1 cellular context compared by ENCODE assay signal in the genomic region with DNA sequence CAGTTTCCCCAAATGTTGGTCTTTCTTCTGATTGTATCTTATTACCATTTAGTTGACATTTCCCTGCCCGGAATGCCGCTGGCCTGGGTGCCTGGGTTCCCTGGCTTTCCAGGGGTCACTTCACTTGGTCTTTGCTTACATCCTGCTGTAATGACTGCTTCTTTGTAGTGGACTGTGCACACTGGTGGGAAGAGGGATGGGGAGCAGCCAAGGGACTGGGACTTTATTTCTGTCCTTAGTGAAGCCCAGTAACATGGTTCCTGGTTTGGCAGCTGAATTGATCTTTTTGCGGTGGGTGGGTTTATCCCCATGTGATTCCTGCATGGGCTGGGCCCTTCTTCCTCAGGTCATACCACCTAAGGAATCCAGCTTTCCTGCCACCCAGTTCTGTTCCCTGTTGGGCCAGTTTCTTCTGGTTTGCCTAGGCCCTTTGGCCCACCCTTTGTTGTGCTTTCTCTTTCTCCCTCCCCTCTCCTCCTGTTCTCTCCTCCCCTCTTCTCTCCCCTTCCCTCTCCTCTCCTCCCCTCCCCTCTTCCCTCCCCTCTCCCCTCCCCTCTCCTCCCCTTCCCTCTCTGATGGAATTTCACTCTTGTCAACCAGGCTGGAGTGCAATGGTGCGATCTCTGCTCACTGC.
A peak's percentile ranks its signal among the peaks of the same experiment; 100 is the strongest.
TF ChIP-seq lines count a peak whose summit lies in the region.

No MANE protein-coding gene starts in this region.

TF ChIP-seq in HepG2, 621 proteins besides CTCF, POLR2A, EP300 and RAD21 (continued from another document):
- TF ChIP-seq SAP130 (CRISPR knock-in tag; IDR thresholded peaks at IDR 0.05; ENCODE audit: low read depth) (0 out of 2 replicates have a peak, but pooled peaks have one; percentile 2), PAX8 (CRISPR knock-in tag; IDR thresholded peaks at IDR 0.05; ENCODE audit: borderline replicate concordance) (no peak), MATR3 (CRISPR knock-in tag; IDR thresholded peaks at IDR 0.05) (no peak), ISX (CRISPR knock-in tag; conservative IDR thresholded peaks at IDR 0.05) (no peak), U2AF1 (optimal IDR thresholded peaks at IDR 0.05; ENCODE audit: low read depth, low read length) (no peak), CHD2 (IDR thresholded peaks at IDR 0.05; ENCODE audit: low read depth, low read length) (no peak), ZNF7 (CRISPR knock-in tag; IDR thresholded peaks at IDR 0.05) (no peak), MXI1 (IDR thresholded peaks at IDR 0.05; ENCODE audit: borderline replicate concordance, low read depth, low read length) (no peak), ATRX (CRISPR knock-in tag; IDR thresholded peaks at IDR 0.05; ENCODE audit: borderline replicate concordance) (no peak), DPF2 (CRISPR knock-in tag; IDR thresholded peaks at IDR 0.05; ENCODE audit: borderline replicate concordance, low read depth) (no peak), NR2C2 (CRISPR knock-in tag; IDR thresholded peaks at IDR 0.05; ENCODE audit: borderline replicate concordance) (no peak), NR2F6 (IDR thresholded peaks at IDR 0.05) (no peak), NR2F6 (CRISPR knock-in tag; IDR thresholded peaks at IDR 0.05) (0 out of 2 replicates have a peak, but pooled peaks have one; percentile 15), ZNF350 (CRISPR knock-in tag; IDR thresholded peaks at IDR 0.05; ENCODE audit: borderline replicate concordance, low read depth) (no peak), NR2F2 (IDR thresholded peaks at IDR 0.05; ENCODE audit: borderline replicate concordance, low read depth) (no peak), HOXD1 (CRISPR knock-in tag; IDR thresholded peaks at IDR 0.05) (no peak), KLF12 (CRISPR knock-in tag; IDR thresholded peaks at IDR 0.05; ENCODE audit: borderline replicate concordance) (no peak), ZNF569 (CRISPR knock-in tag; IDR thresholded peaks at IDR 0.05; ENCODE audit: borderline replicate concordance) (no peak), RBM22 (optimal IDR thresholded peaks at IDR 0.05; ENCODE audit: low read length) (peak; percentile 95), CBX2 (IDR thresholded peaks at IDR 0.05; ENCODE audit: low read depth, low read length) (no peak), CBX2 (CRISPR knock-in tag; IDR thresholded peaks at IDR 0.05; ENCODE audit: low read depth) (no peak), GATA4 (IDR thresholded peaks at IDR 0.05; ENCODE audit: borderline replicate concordance, low read depth) (no peak), NR1H2 (CRISPR knock-in tag; IDR thresholded peaks at IDR 0.05; ENCODE audit: borderline replicate concordance, low read depth) (no peak), ZNF572 (CRISPR knock-in tag; IDR thresholded peaks at IDR 0.05) (no peak)
- TF ChIP-seq, protein P1, sequence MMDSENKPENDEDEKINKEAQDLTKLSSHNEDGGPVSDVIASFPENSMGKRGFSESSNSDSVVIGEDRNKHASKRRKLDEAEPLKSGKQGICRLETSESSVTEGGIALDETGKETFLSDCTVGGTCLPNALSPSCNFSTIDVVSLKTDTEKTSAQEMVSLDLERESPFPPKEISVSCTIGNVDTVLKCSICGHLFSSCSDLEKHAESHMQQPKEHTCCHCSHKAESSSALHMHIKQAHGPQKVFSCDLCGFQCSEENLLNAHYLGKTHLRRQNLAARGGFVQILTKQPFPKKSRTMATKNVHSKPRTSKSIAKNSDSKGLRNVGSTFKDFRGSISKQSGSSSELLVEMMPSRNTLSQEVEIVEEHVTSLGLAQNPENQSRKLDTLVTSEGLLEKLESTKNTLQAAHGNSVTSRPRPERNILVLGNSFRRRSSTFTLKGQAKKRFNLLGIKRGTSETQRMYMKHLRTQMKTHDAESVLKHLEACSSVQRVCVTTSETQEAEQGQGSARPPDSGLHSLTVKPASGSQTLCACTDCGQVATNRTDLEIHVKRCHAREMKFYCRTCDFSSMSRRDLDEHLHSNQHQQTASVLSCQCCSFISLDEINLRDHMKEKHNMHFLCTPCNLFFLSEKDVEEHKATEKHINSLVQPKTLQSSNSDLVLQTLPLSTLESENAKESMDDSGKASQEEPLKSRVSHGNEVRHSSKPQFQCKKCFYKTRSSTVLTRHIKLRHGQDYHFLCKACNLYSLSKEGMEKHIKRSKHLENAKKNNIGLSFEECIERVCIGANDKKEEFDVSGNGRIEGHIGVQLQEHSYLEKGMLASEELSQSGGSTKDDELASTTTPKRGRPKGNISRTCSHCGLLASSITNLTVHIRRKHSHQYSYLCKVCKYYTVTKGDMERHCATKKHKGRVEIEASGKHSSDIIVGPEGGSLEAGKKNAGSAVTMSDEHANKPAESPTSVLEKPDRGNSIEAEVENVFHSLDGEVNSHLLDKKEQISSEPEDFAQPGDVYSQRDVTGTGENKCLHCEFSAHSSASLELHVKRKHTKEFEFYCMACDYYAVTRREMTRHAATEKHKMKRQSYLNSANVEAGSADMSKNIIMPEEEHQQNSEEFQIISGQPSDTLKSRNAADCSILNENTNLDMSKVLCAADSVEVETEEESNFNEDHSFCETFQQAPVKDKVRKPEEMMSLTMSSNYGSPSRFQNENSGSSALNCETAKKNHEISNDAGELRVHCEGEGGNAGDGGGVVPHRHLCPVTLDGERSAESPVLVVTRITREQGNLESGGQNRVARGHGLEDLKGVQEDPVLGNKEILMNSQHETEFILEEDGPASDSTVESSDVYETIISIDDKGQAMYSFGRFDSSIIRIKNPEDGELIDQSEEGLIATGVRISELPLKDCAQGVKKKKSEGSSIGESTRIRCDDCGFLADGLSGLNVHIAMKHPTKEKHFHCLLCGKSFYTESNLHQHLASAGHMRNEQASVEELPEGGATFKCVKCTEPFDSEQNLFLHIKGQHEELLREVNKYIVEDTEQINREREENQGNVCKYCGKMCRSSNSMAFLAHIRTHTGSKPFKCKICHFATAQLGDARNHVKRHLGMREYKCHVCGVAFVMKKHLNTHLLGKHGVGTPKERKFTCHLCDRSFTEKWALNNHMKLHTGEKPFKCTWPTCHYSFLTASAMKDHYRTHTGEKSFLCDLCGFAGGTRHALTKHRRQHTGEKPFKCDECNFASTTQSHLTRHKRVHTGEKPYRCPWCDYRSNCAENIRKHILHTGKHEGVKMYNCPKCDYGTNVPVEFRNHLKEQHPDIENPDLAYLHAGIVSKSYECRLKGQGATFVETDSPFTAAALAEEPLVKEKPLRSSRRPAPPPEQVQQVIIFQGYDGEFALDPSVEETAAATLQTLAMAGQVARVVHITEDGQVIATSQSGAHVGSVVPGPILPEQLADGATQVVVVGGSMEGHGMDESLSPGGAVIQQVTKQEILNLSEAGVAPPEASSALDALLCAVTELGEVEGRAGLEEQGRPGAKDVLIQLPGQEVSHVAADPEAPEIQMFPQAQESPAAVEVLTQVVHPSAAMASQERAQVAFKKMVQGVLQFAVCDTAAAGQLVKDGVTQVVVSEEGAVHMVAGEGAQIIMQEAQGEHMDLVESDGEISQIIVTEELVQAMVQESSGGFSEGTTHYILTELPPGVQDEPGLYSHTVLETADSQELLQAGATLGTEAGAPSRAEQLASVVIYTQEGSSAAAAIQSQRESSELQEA (CRISPR knock-in tag; IDR thresholded peaks at IDR 0.05; ENCODE audit: not compliant biosample characterization): no peak
- TF ChIP-seq, protein P2, sequence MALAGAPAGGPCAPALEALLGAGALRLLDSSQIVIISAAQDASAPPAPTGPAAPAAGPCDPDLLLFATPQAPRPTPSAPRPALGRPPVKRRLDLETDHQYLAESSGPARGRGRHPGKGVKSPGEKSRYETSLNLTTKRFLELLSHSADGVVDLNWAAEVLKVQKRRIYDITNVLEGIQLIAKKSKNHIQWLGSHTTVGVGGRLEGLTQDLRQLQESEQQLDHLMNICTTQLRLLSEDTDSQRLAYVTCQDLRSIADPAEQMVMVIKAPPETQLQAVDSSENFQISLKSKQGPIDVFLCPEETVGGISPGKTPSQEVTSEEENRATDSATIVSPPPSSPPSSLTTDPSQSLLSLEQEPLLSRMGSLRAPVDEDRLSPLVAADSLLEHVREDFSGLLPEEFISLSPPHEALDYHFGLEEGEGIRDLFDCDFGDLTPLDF (CRISPR knock-in tag; IDR thresholded peaks at IDR 0.05): no peak
- TF ChIP-seq, protein P3, sequence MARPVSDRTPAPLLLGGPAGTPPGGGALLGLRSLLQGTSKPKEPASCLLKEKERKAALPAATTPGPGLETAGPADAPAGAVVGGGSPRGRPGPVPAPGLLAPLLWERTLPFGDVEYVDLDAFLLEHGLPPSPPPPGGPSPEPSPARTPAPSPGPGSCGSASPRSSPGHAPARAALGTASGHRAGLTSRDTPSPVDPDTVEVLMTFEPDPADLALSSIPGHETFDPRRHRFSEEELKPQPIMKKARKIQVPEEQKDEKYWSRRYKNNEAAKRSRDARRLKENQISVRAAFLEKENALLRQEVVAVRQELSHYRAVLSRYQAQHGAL (CRISPR knock-in tag; IDR thresholded peaks at IDR 0.05; ENCODE audit: not compliant biosample characterization): no peak
- TF ChIP-seq, protein P4, sequence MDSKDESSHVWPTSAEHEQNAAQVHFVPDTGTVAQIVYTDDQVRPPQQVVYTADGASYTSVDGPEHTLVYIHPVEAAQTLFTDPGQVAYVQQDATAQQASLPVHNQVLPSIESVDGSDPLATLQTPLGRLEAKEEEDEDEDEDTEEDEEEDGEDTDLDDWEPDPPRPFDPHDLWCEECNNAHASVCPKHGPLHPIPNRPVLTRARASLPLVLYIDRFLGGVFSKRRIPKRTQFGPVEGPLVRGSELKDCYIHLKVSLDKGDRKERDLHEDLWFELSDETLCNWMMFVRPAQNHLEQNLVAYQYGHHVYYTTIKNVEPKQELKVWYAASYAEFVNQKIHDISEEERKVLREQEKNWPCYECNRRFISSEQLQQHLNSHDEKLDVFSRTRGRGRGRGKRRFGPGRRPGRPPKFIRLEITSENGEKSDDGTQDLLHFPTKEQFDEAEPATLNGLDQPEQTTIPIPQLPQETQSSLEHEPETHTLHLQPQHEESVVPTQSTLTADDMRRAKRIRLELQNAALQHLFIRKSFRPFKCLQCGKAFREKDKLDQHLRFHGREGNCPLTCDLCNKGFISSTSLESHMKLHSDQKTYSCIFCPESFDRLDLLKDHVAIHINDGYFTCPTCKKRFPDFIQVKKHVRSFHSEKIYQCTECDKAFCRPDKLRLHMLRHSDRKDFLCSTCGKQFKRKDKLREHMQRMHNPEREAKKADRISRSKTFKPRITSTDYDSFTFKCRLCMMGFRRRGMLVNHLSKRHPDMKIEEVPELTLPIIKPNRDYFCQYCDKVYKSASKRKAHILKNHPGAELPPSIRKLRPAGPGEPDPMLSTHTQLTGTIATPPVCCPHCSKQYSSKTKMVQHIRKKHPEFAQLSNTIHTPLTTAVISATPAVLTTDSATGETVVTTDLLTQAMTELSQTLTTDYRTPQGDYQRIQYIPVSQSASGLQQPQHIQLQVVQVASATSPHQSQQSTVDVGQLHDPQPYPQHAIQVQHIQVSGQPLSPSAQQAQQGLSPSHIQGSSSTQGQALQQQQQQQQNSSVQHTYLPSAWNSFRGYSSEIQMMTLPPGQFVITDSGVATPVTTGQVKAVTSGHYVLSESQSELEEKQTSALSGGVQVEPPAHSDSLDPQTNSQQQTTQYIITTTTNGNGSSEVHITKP (CRISPR knock-in tag; IDR thresholded peaks at IDR 0.05; ENCODE audit: low read depth): no peak
- TF ChIP-seq, protein P5, sequence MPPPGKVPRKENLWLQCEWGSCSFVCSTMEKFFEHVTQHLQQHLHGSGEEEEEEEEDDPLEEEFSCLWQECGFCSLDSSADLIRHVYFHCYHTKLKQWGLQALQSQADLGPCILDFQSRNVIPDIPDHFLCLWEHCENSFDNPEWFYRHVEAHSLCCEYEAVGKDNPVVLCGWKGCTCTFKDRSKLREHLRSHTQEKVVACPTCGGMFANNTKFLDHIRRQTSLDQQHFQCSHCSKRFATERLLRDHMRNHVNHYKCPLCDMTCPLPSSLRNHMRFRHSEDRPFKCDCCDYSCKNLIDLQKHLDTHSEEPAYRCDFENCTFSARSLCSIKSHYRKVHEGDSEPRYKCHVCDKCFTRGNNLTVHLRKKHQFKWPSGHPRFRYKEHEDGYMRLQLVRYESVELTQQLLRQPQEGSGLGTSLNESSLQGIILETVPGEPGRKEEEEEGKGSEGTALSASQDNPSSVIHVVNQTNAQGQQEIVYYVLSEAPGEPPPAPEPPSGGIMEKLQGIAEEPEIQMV (CRISPR knock-in tag; IDR thresholded peaks at IDR 0.05; ENCODE audit: low read depth): no peak
- TF ChIP-seq, protein P6, sequence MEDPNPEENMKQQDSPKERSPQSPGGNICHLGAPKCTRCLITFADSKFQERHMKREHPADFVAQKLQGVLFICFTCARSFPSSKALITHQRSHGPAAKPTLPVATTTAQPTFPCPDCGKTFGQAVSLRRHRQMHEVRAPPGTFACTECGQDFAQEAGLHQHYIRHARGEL (CRISPR knock-in tag; IDR thresholded peaks at IDR 0.05): no peak
